1 cellular context compared by ENCODE assay signal in genomic region chr10:15791816-15792524, GRCh38.
TF ChIP-seq lines count a peak whose summit lies in the region.

No MANE protein-coding gene starts in this region.

TF ChIP-seq in HEK293, 187 proteins besides CTCF, POLR2A, EP300 and RAD21 (continued from another document):
- TF ChIP-seq ZNF239 (tag by site-specific recombination; IDR thresholded peaks at IDR 0.05) (no peak), ZNF664 (tag by site-specific recombination; IDR thresholded peaks at IDR 0.05) (peak; percentile 56; the same call in 1 of the 2 replicates), WT1 (tag by site-specific recombination; IDR thresholded peaks at IDR 0.05) (peak; percentile 48), ZSCAN23 (tag by site-specific recombination; IDR thresholded peaks at IDR 0.05) (0 out of 2 replicates have a peak, but pooled peaks have one; percentile 32), ZNF623 (tag by site-specific recombination; IDR thresholded peaks at IDR 0.05) (no peak), ZBTB17 (tag by site-specific recombination; IDR thresholded peaks at IDR 0.05) (0 out of 2 replicates have a peak, but pooled peaks have one; percentile 15), PRDM4 (tag by site-specific recombination; IDR thresholded peaks at IDR 0.05) (peak; percentile 71), GLIS1 (tag by site-specific recombination; IDR thresholded peaks at IDR 0.05) (0 out of 2 replicates have a peak, but pooled peaks have one; percentile 31), ZNF175 (tag by site-specific recombination; IDR thresholded peaks at IDR 0.05) (no peak), PRDM6 (tag by site-specific recombination; IDR thresholded peaks at IDR 0.05) (peak; percentile 99), GLI4 (tag by site-specific recombination; IDR thresholded peaks at IDR 0.05) (no peak), ZNF585B (tag by site-specific recombination; IDR thresholded peaks at IDR 0.05) (0 out of 2 replicates have a peak, but pooled peaks have one; percentile 7), GLI2 (tag by site-specific recombination; IDR thresholded peaks at IDR 0.05; ENCODE audit: borderline replicate concordance, low read depth) (no peak), SETDB1 (IDR thresholded peaks at IDR 0.05; ENCODE audit: insufficient read length, low read length) (no peak), ZNF473 (tag by site-specific recombination; IDR thresholded peaks at IDR 0.05) (no peak), HIC1 (tag by site-specific recombination; IDR thresholded peaks at IDR 0.05) (peak; percentile 72), KLF8 (tag by site-specific recombination; IDR thresholded peaks at IDR 0.05) (0 out of 2 replicates have a peak, but pooled peaks have one; percentile 12), TSHZ1 (tag by site-specific recombination; IDR thresholded peaks at IDR 0.05; ENCODE audit: borderline replicate concordance) (0 out of 2 replicates have a peak, but pooled peaks have one; percentile 30), MZF1 (tag by site-specific recombination; IDR thresholded peaks at IDR 0.05; ENCODE audit: borderline replicate concordance) (peak; percentile 83; the same call in 1 of the 2 replicates), ZNF341 (tag by site-specific recombination; IDR thresholded peaks at IDR 0.05; ENCODE audit: low read depth) (no peak), INSM2 (tag by site-specific recombination; IDR thresholded peaks at IDR 0.05) (peak; percentile 54; the same call in 1 of the 2 replicates), PATZ1 (tag by site-specific recombination; IDR thresholded peaks at IDR 0.05) (peak; percentile 42; the same call in 1 of the 2 replicates), BCL11A (tag by site-specific recombination; IDR thresholded peaks at IDR 0.05; ENCODE audit: low read depth) (0 out of 2 replicates have a peak, but pooled peaks have one; percentile 11), SP7 (tag by site-specific recombination; IDR thresholded peaks at IDR 0.05) (0 out of 2 replicates have a peak, but pooled peaks have one; percentile 20), ZNF138 (tag by site-specific recombination; IDR thresholded peaks at IDR 0.05; ENCODE audit: borderline replicate concordance) (no peak), ZNF600 (tag by site-specific recombination; IDR thresholded peaks at IDR 0.05) (peak; percentile 42; the same call in 1 of the 2 replicates), ZNF555 (tag by site-specific recombination; conservative IDR thresholded peaks at IDR 0.05) (no peak)
TF ChIP-seq in HEK293: peak in this region for 30.
